In genomic region chr20:9993133-9993532, GRCh38 we compare ENCODE assay signal across 31 cellular contexts.
"Had no signal": no experiment of that assay in that cellular context is flagged by ENCODE, and none has a peak within 500 bp of the region (broad histone marks: within the 10 kb centered on the region; RNA-seq: fewer than 3 reads in every experiment).

No MANE protein-coding gene starts in this region.

- H3K27me3 ChIP-seq: ascending aorta, cardiac muscle cell, gastrocnemius medialis, hepatocyte, neutrophil, stomach, thyroid gland, upper lobe of left lung had no signal

- H3K4me1 ChIP-seq: ascending aorta, gastrocnemius medialis, prostate gland had no signal

- H3K9me3 ChIP-seq: ascending aorta, gastrocnemius medialis, neutrophil, prostate gland, thyroid gland, upper lobe of left lung had no signal

- H3K36me3 ChIP-seq: ascending aorta, cardiac muscle cell, gastrocnemius medialis, neutrophil, prostate gland, stomach, thyroid gland, upper lobe of left lung, WERI-Rb-1 had no signal

- H3K27ac ChIP-seq: ascending aorta, cardiac muscle cell, coronary artery, gastrocnemius medialis, hepatocyte, neutrophil, prostate gland, stomach, thyroid gland, upper lobe of left lung, WERI-Rb-1 had no signal

- ATAC-seq: effector memory CD8-positive, alpha-beta T cell; gastrocnemius medialis; left ventricle myocardium superior; stimulated activated naive B cell treated with anti-CD40 and anti-IgM and Interleukin-4, amounts not matched to agents 10 μg/mL and 1 μg/mL and 100 μg/mL, for 72 hours had no signal

- DNase-seq: activated CD4-positive, alpha-beta memory T cell treated with anti-CD3 and anti-CD28 coated beads for 36 hours; activated CD4-positive, alpha-beta T cell treated with anti-CD3 and anti-CD28 coated beads, Interleukin-2, amount 10 ng/mL, durations not matched to agents 24 days and 14 days; activated CD4-positive, CD25-positive, alpha-beta regulatory T cell treated with anti-CD3 and anti-CD28 coated beads, Interleukin-2, amount 50 U/mL, for 72 hours; activated CD8-positive, alpha-beta memory T cell treated with anti-CD3 and anti-CD28 coated beads, Interleukin-2, amount 50 U/mL, for 4 hours; activated gamma-delta T cell; activated naive CD4-positive, alpha-beta T cell treated with anti-CD3 and anti-CD28 coated beads, Interleukin-2, amount 10 ng/mL, durations not matched to agents 7 days and 5 days; activated naive CD8-positive, alpha-beta T cell treated with anti-CD3 and anti-CD28 coated beads, Interleukin-2, amount 10 ng/mL, durations not matched to agents 7 days and 5 days; activated T-cell treated with anti-CD3 and anti-CD28 coated beads, Interleukin-2, amount 50 U/mL, for 1 hour; effector memory CD8-positive, alpha-beta T cell; erythroblast; gastrocnemius medialis; islet precursor cell; left ventricle myocardium superior; mammary epithelial cell; naive B cell; nephron progenitor cell; stimulated activated CD4-positive, alpha-beta T cell treated with anti-CD3 and anti-CD28 coated beads, Interleukin-15, amount 100 ng/mL, for 24 hours; stimulated activated CD4-positive, alpha-beta T cell treated with anti-CD3 and anti-CD28 coated beads, Interleukin-2, amount 100 ng/mL, for 24 hours; stimulated activated naive B cell treated with anti-CD40 and anti-IgM and Interleukin-4, amounts not matched to agents 10 μg/mL and 1 μg/mL and 100 μg/mL, for 72 hours; stomach; T-helper 9 cell; thyroid gland; upper lobe of left lung; WERI-Rb-1 had no signal

- H3K4me3 ChIP-seq: ascending aorta, cardiac muscle cell, coronary artery, gastrocnemius medialis, hepatocyte, prostate gland, smooth muscle cell, stomach, thyroid gland, upper lobe of left lung had no signal
